In genomic region chr1:9438431-9439073, GRCh38 we compare ENCODE assay signal across 9 cellular contexts.
DNase-seq lines count a peak whose midpoint lies in the region; ATAC-seq and TF ChIP-seq lines count a peak whose summit lies in the region.
"Had no signal": no experiment of that assay in that cellular context is flagged by ENCODE, and none has a peak within 500 bp of the region (broad histone marks: within the 10 kb centered on the region; RNA-seq: fewer than 3 reads in every experiment).

No MANE protein-coding gene starts in this region.

- no peak for TF ChIP-seq EP300 in esophagus muscularis mucosa (IDR thresholded peaks at IDR 0.05)

- H3K27ac Mint-ChIP-seq in stimulated activated naive CD8-positive, alpha-beta T cell treated with anti-CD3 and anti-CD28 coated beads, Interleukin-15, amount 100 ng/mL, for 72 hours, result no peak overlapping the region
- H3K27ac Mint-ChIP-seq: activated naive CD8-positive, alpha-beta T cell treated with anti-CD3 and anti-CD28 coated beads for 36 hours had no signal

- no peaks in the 10 kb centered on the region for H3K9me3 Mint-ChIP-seq in stimulated activated naive CD8-positive, alpha-beta T cell treated with anti-CD3 and anti-CD28 coated beads, Interleukin-15, amount 100 ng/mL, for 72 hours
- H3K9me3 Mint-ChIP-seq: activated naive CD8-positive, alpha-beta T cell treated with anti-CD3 and anti-CD28 coated beads for 36 hours had no signal

- H3K4me3 Mint-ChIP-seq in stimulated activated naive CD8-positive, alpha-beta T cell treated with anti-CD3 and anti-CD28 coated beads, Interleukin-15, amount 100 ng/mL, for 72 hours, result no peak overlapping the region
- H3K4me3 Mint-ChIP-seq: activated naive CD8-positive, alpha-beta T cell treated with anti-CD3 and anti-CD28 coated beads for 36 hours had no signal

- intact Hi-C loops in esophagus muscularis mucosa (cut with DNase I), result no loop called here

- no peak for TF ChIP-seq CTCF in AG10803 (conservative IDR thresholded peaks at IDR 0.05; ENCODE audit: low read length)
- TF ChIP-seq CTCF in esophagus muscularis mucosa (IDR thresholded peaks at IDR 0.05), result no peak

- no peaks in the 10 kb centered on the region for H3K36me3 ChIP-seq in esophagus muscularis mucosa

- no peaks in the 10 kb centered on the region for H3K9me3 ChIP-seq in esophagus muscularis mucosa

- ATAC-seq in stimulated activated naive CD8-positive, alpha-beta T cell treated with anti-CD3 and anti-CD28 coated beads, Interleukin-15, amount 100 ng/mL, for 72 hours, result no peak
- ATAC-seq in GM18520 (IDR thresholded peaks at IDR 0.05; ENCODE audit: unreplicated experiment) (no peak), HG03196 (IDR thresholded peaks at IDR 0.05; ENCODE audit: unreplicated experiment) (no peak)

- DNase-seq in AG10803 (ENCODE audit: low read depth) (peak; percentile 79), NCI-H510A treated with DMSO at 0.1 percent for 48 hours (lab: John Stamatoyannopoulos, UW) (peak; percentile 96), esophagus muscularis mucosa (ENCODE audit: extremely low spot score) (peak; percentile 94), non-pigmented ciliary epithelial cell (ENCODE audit: low read depth) (peak; percentile 57), SK-N-DZ (ENCODE audit: low spot score) (no peak)
- DNase-seq in stimulated activated naive CD8-positive, alpha-beta T cell treated with anti-CD3 and anti-CD28 coated beads, Interleukin-15, amount 100 ng/mL, for 72 hours, result no peak
- DNase-seq: activated naive CD8-positive, alpha-beta T cell treated with anti-CD3 and anti-CD28 coated beads for 36 hours had no signal

- H3K27me3 ChIP-seq in esophagus muscularis mucosa, result no peaks in the 10 kb centered on the region

- peaks cover 40 to 71% (median 55%) of the 10 kb centered on the region in 4 donors for H3K4me1 ChIP-seq in esophagus muscularis mucosa

- H3K4me3 ChIP-seq in AG10803 (ENCODE audit: low read length), result no peak overlapping the region
- no peak overlapping the region for H3K4me3 ChIP-seq in esophagus muscularis mucosa

- no peak for TF ChIP-seq POLR2A in esophagus muscularis mucosa (IDR thresholded peaks at IDR 0.05; ENCODE audit: low read depth)

- no peaks in the 10 kb centered on the region for H3K4me1 Mint-ChIP-seq in stimulated activated naive CD8-positive, alpha-beta T cell treated with anti-CD3 and anti-CD28 coated beads, Interleukin-15, amount 100 ng/mL, for 72 hours
- H3K4me1 Mint-ChIP-seq: activated naive CD8-positive, alpha-beta T cell treated with anti-CD3 and anti-CD28 coated beads for 36 hours had no signal

- H3K27ac ChIP-seq in esophagus muscularis mucosa (replicated peaks in 1 of 4), result peak overlapping the region; percentile 55 to 73 (median 68)

- 61% methylated on average over 11 of the region's 12 CpGs for WGBS in esophagus muscularis mucosa

- H3K27me3 Mint-ChIP-seq in stimulated activated naive CD8-positive, alpha-beta T cell treated with anti-CD3 and anti-CD28 coated beads, Interleukin-15, amount 100 ng/mL, for 72 hours, result peaks cover 16% of the 10 kb centered on the region
- H3K27me3 Mint-ChIP-seq: activated naive CD8-positive, alpha-beta T cell treated with anti-CD3 and anti-CD28 coated beads for 36 hours had no signal

Comparison
In these comparisons a context has a peak if more than half of its experiments do, and no peak if none do; other contexts are left out.
1. DNase-seq: peak in AG10803 (single experiment), NCI-H510A treated with DMSO at 0.1 percent for 48 hours (single experiment), esophagus muscularis mucosa (single experiment) and non-pigmented ciliary epithelial cell (single experiment); none in stimulated activated naive CD8-positive, alpha-beta T cell treated with anti-CD3 and anti-CD28 coated beads, Interleukin-15, amount 100 ng/mL, for 72 hours (0 of 2) and SK-N-DZ (single experiment).